In the genomic region with DNA sequence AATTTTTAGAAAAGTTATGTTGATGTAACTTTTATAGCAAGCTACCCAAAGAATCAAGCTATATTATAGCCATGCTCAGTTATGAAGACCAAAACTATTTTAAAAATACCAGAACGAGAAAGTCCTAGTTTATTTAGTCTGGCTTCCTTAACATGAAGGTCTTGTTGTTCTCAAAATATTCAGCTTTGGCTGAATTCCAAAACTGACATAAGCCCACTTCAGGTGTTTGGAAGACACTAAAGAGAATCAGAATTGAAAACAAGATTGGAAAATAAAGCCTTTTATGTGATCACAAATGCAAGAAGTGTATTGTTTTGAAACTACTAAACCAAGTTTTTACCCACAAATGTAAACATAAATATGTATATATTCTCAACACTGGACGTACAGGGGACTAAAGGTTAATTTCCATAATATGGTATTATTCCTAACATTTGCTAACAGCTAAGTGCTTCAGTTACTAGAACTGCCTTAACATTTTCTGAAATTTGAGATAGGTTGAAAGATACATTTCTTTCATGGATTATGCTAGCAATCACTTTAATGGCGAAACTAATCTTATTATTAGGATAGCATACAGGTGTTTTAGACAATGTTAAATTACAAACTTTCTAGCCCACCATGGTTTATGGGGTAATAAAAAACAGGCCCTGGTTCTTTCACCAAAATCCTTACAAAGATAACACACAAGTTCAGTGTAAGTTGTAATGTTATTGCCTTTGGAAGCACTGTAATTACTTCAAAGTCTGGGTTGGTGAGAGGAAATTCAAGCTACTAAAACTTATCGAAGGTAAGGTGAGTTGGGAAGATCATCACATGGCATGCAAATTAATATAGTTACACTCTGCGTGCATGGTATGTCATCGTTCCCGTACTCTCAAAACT, we compare ENCODE assay signal across 8 cellular contexts. TPM values are rescaled to one million over a fixed set of nuclear protein-coding genes. Genes with fewer than 3 reads are reported as not detected.
DNase-seq lines count a peak whose midpoint lies in the region; ATAC-seq, FAIRE-seq and TF ChIP-seq lines count a peak whose summit lies in the region.

No MANE protein-coding gene starts in this region.

- POLR2A ChIA-PET in AG04450 (lab: Yijun Ruan, JAX) (no interaction called here), HEK293T (lab: Yijun Ruan, JAX) (interaction anchor here (1.1 to 3.7 kb wide), 2 partner anchors 145 to 501 kb away, joined by 4 to 41 read pairs; a partner anchor contains a TSS)

- H3K27ac ChIP-seq in AG04450 (ENCODE audit: low read depth, low read length) (no peak overlapping the region), HUES64 (ENCODE audit: low read depth, low read length) (no peak overlapping the region), muscle layer of duodenum (ENCODE audit: low read length) (peak overlapping the region; percentile 56)

- H3K36me3 ChIP-seq in HUES64 (ENCODE audit: insufficient read depth, low read length) (no peaks in the 10 kb centered on the region), bronchial epithelial cell (ENCODE audit: control insufficient read depth, insufficient read depth, low read length) (no peaks in the 10 kb centered on the region), muscle layer of duodenum (ENCODE audit: control insufficient read depth in 1 of 2, insufficient read depth in 2 of 2, low read length in 2 of 2) (no peaks in the 10 kb centered on the region)

- TF ChIP-seq CTCF in AG04450 (IDR thresholded peaks at IDR 0.05; ENCODE audit: low read depth, low read length) (no peak), bronchial epithelial cell (IDR thresholded peaks at IDR 0.05; ENCODE audit: insufficient read depth, low read length, severe bottlenecking) (no peak)

- 78% methylated on average over 4 of the region's 7 CpGs for WGBS in HUES64

- H3K9ac ChIP-seq in HUES64 (ENCODE audit: low read depth, low read length) = no peak overlapping the region

- H3K4me1 ChIP-seq in HUES64 (ENCODE audit: insufficient read depth, low read length) (0 out of 2 replicates have a peak, but pooled peaks cover 3% of the 10 kb centered on the region), muscle layer of duodenum (ENCODE audit: control insufficient read depth in 1 of 2, insufficient read depth in 2 of 2, low read length in 2 of 2) (peaks cover 11% of the 10 kb centered on the region in 2 donors)

- H3K4me3 ChIP-seq in AG04450 (ENCODE audit: low read depth, low read length) (peak overlapping the region; percentile 96), HUES64 (ENCODE audit: low read length) (peak overlapping the region; percentile 68), bronchial epithelial cell (ENCODE audit: low read depth, low read length) (peak overlapping the region; percentile 76), muscle layer of duodenum (ENCODE audit: low read depth in 1 of 2, low read length in 2 of 2) (peak overlapping the region; percentile 80 to 94)

- FAIRE-seq in bronchial epithelial cell (lab: Jason Lieb, UNC) = no peak

- peaks cover 3% of the 10 kb centered on the region; the same call in 1 of the 2 replicates for H3K9me3 ChIP-seq in AG04450 (ENCODE audit: control insufficient read depth, insufficient read depth, low read length)
- H3K9me3 ChIP-seq in HUES64 (ENCODE audit: insufficient read depth, low read depth, low read length) = no peaks in the 10 kb centered on the region
- H3K9me3 ChIP-seq in muscle layer of duodenum (ENCODE audit: control insufficient read depth in 1 of 2, low read length in 2 of 2) = no peaks in the 10 kb centered on the region

- H3K27me3 ChIP-seq in AG04450 (ENCODE audit: control insufficient read depth, insufficient read depth, low read length) (no peaks in the 10 kb centered on the region), HUES64 (ENCODE audit: insufficient read depth, low read length) (peaks cover 48% of the 10 kb centered on the region), bronchial epithelial cell (ENCODE audit: control insufficient read depth, insufficient read depth, low read length) (no peaks in the 10 kb centered on the region), muscle layer of duodenum (ENCODE audit: low read depth, low read length) (no peaks in the 10 kb centered on the region)

- no peak for DNase-seq in AG04450 (ENCODE audit: low read depth, low spot score)
- no peak for DNase-seq in bronchial epithelial cell (ENCODE audit: low read depth)
- no peak for DNase-seq in HCEC 1CT
- DNase-seq in NOMO-1 treated with dmso at 0.1 percent for 144 hours (lab: John Stamatoyannopoulos, UW; ENCODE audit: unreplicated experiment) = no peak
- no peak for DNase-seq in HEK293T (ENCODE audit: extremely low spot score)

- CTCF ChIA-PET in AG04450 (lab: Charles Lee) (interaction anchor here (0.7 to 7.6 kb wide), 6 partner anchors 32 to 209 kb away, joined by 3 to 221 read pairs (median 4); a partner anchor contains a TSS), HEK293T (lab: Yijun Ruan, JAX) (interaction anchor here (0.5 to 4.9 kb wide), 3 partner anchors 14 to 439 kb away, joined by 3 to 102 read pairs (median 3); no protein-coding TSS in a partner anchor)

- ATAC-seq in HG03439 (IDR thresholded peaks at IDR 0.05; ENCODE audit: unreplicated experiment) = no peak

TF ChIP-seq in HEK293T, 16 proteins besides CTCF, POLR2A, EP300 and RAD21:
- TF ChIP-seq ZNF384 (IDR thresholded peaks at IDR 0.05) (no peak), FOXK2 (IDR thresholded peaks at IDR 0.05) (no peak), LEF1 (IDR thresholded peaks at IDR 0.05; ENCODE audit: borderline replicate concordance) (no peak), FOXA1 (IDR thresholded peaks at IDR 0.05) (no peak), TARDBP (IDR thresholded peaks at IDR 0.05) (no peak), ELF4 (IDR thresholded peaks at IDR 0.05) (no peak), SP1 (IDR thresholded peaks at IDR 0.05) (no peak), L3MBTL2 (conservative IDR thresholded peaks at IDR 0.05) (no peak), FOXM1 (IDR thresholded peaks at IDR 0.05; ENCODE audit: borderline replicate concordance) (no peak), HDGF (IDR thresholded peaks at IDR 0.05; ENCODE audit: borderline replicate concordance) (no peak), NFRKB (IDR thresholded peaks at IDR 0.05) (no peak), ARNT (IDR thresholded peaks at IDR 0.05) (no peak), BHLHE40 (IDR thresholded peaks at IDR 0.05; ENCODE audit: borderline replicate concordance) (no peak), CTBP1 (IDR thresholded peaks at IDR 0.05; ENCODE audit: borderline replicate concordance) (no peak), SUZ12 (IDR thresholded peaks at IDR 0.05) (no peak)
- TF ChIP-seq, protein P1, sequence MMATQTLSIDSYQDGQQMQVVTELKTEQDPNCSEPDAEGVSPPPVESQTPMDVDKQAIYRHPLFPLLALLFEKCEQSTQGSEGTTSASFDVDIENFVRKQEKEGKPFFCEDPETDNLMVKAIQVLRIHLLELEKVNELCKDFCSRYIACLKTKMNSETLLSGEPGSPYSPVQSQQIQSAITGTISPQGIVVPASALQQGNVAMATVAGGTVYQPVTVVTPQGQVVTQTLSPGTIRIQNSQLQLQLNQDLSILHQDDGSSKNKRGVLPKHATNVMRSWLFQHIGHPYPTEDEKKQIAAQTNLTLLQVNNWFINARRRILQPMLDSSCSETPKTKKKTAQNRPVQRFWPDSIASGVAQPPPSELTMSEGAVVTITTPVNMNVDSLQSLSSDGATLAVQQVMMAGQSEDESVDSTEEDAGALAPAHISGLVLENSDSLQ (IDR thresholded peaks at IDR 0.05) = no peak

RNA-seq across cellular contexts. Expression of a gene that starts 1.6 kb away (rescaled TPM):
- polyA plus RNA-seq in AG04450 (2011; rRNA removed) = 16.1 and 17.0 TPM in 2 replicates
- polyA minus RNA-seq in AG04450 (2011; rRNA and poly(A)+ RNA removed) = 17.2 and 20.4 TPM in 2 replicates
- polyA plus RNA-seq in HUES64 (2013, experiment 1 of 2) = 0.85 TPM
- polyA plus RNA-seq in HUES64 (2013, experiment 2 of 2) = 0.76 TPM
- 8.2 and 11.1 TPM in 2 replicates for total RNA-seq in bronchial epithelial cell

RNA-seq across cellular contexts. Expression of a gene that starts 31.7 kb away (rescaled TPM):
- 6.7 and 8.9 TPM in 2 replicates for polyA plus RNA-seq in AG04450 (2011; rRNA removed)
- polyA minus RNA-seq in AG04450 (2011; rRNA and poly(A)+ RNA removed) = 3.3 and 4.1 TPM in 2 replicates
- 5.7 TPM for polyA plus RNA-seq in HUES64 (2013, experiment 1 of 2)
- 7.7 TPM for polyA plus RNA-seq in HUES64 (2013, experiment 2 of 2)
- 19.3 and 20.0 TPM in 2 replicates for total RNA-seq in bronchial epithelial cell
